In the genomic region with DNA sequence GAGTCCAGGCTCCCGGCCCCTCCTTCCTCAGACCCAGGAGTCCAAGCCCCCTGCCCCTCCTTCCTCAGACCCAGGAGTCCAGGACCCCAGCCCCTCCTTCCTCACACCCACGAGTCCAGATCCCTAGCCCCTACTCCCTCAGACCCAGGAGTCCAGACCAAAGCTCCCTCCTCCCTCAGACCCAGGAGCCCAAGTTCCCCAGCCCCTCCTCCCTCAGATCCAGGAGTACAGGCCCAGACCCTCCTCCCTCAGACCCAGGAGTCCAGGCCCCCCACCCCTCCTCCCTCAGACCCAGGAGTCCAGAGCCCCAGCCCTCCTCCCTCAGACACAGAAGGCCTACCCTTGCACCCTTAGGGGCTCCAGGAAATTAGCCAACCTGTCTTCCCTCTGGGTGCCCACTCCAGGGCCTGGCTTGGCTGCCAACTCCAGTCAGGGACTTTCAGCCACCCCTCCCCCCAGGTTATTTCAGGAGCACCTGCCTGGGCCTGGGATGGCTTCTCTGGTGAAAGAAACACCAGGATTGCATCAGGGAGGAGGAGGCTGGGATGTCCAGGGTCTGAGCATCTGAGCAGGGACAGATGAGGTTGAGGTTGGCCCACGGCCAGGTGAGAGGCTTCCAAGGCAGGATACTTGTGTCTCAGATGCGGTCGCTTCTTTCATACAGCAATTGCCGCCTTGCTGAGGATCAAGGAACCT, we compare ENCODE assay signal across 1 cellular context.
A peak's percentile ranks its signal among the peaks of the same experiment; 100 is the strongest.
TF ChIP-seq lines count a peak whose summit lies in the region.

A gene with protein sequence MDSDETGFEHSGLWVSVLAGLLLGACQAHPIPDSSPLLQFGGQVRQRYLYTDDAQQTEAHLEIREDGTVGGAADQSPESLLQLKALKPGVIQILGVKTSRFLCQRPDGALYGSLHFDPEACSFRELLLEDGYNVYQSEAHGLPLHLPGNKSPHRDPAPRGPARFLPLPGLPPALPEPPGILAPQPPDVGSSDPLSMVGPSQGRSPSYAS (plus strand): TSS at position 575 of the 696 bp plus-strand sequence. CDS start 713 bp downstream, outside the sequence.

TF ChIP-seq in K562, 482 proteins besides CTCF, POLR2A, EP300 and RAD21 (continues in another document):
- TF ChIP-seq ILF3 (IDR thresholded peaks at IDR 0.05; ENCODE audit: borderline replicate concordance) (no peak), L3MBTL2 (IDR thresholded peaks at IDR 0.05) (peak; percentile 40; the same call in 1 of the 2 replicates), SP2 (IDR thresholded peaks at IDR 0.05; ENCODE audit: extremely low read depth, low read depth, low read length, poor library complexity, severe bottlenecking) (no peak), IFI16 (CRISPR knock-in tag; IDR thresholded peaks at IDR 0.05) (no peak), SIN3A (IDR thresholded peaks at IDR 0.05; ENCODE audit: borderline replicate concordance in 2 of 2, control insufficient read depth in 1 of 2, low read depth in 2 of 2, low read length in 2 of 2) (no peak), KDM5B (IDR thresholded peaks at IDR 0.05; ENCODE audit: insufficient replicate concordance, low read depth, low read length) (no peak), HNRNPK (IDR thresholded peaks at IDR 0.05; ENCODE audit: low read depth, low read length, poor library complexity, severe bottlenecking) (no peak), DNMT1 (IDR thresholded peaks at IDR 0.05) (no peak), MAZ (CRISPR knock-in tag; conservative IDR thresholded peaks at IDR 0.05 in 1 of 2, IDR thresholded peaks at IDR 0.05 in 1 of 2) (peak in 1 of 2 experiments; percentile 45; a peak in 1 of 4 replicates), CEBPB (tag; IDR thresholded peaks at IDR 0.05) (peak; percentile 43; the same call in 1 of the 2 replicates), ZNF253 (CRISPR knock-in tag; conservative IDR thresholded peaks at IDR 0.05) (no peak), NR4A1 (CRISPR knock-in tag; IDR thresholded peaks at IDR 0.05) (no peak), NR4A1 (tag; IDR thresholded peaks at IDR 0.05) (peak; percentile 53; the same call in 1 of the 2 replicates), ETS2 (tag; IDR thresholded peaks at IDR 0.05; ENCODE audit: borderline replicate concordance, poor library complexity, severe bottlenecking) (no peak), PTTG1 (tag; IDR thresholded peaks at IDR 0.05; ENCODE audit: low read depth) (no peak), ZKSCAN1 (IDR thresholded peaks at IDR 0.05; ENCODE audit: low read depth, low read length) (no peak), RBBP5 (IDR thresholded peaks at IDR 0.05; ENCODE audit: borderline replicate concordance, insufficient read depth, low read length, poor library complexity, severe bottlenecking) (no peak), NFE2 (IDR thresholded peaks at IDR 0.05; ENCODE audit: low read depth) (no peak), DACH1 (IDR thresholded peaks at IDR 0.05; ENCODE audit: partially characterized antibody) (no peak), HDAC8 (tag; IDR thresholded peaks at IDR 0.05) (no peak), NFRKB (IDR thresholded peaks at IDR 0.05; ENCODE audit: low read depth) (peak; percentile 85), SIX5 (IDR thresholded peaks at IDR 0.05; ENCODE audit: borderline replicate concordance in 1 of 2, insufficient read depth in 1 of 2, low read depth in 1 of 2, low read length in 2 of 2) (no peak), TSC22D4 (tag; IDR thresholded peaks at IDR 0.05) (no peak), ZNF143 (CRISPR knock-in tag; IDR thresholded peaks at IDR 0.05) (peak; percentile 30; the same call in 1 of the 2 replicates), ZNF830 (CRISPR knock-in tag; IDR thresholded peaks at IDR 0.05) (no peak), CTBP1 (IDR thresholded peaks at IDR 0.05; ENCODE audit: borderline replicate concordance) (peak; percentile 92), MTA2 (IDR thresholded peaks at IDR 0.05; ENCODE audit: low read depth) (no peak), ZBTB7A (IDR thresholded peaks at IDR 0.05; ENCODE audit: borderline replicate concordance, control insufficient read depth, low read depth, low read length) (peak; percentile 23; the same call in 1 of the 2 replicates), EP400 (IDR thresholded peaks at IDR 0.05) (peak; percentile 81), ETV6 (IDR thresholded peaks at IDR 0.05; ENCODE audit: borderline replicate concordance in 1 of 2, low read depth in 2 of 2, low read length in 1 of 2) (no peak), ETV6 (CRISPR knock-in tag; IDR thresholded peaks at IDR 0.05; ENCODE audit: borderline replicate concordance) (no peak), ARID2 (IDR thresholded peaks at IDR 0.05) (no peak), ZBED1 (IDR thresholded peaks at IDR 0.05) (no peak), SRSF3 (IDR thresholded peaks at IDR 0.05; ENCODE audit: insufficient read depth, low read length) (peak; percentile 76; the same call in 1 of the 2 replicates), MAFG (tag; conservative IDR thresholded peaks at IDR 0.05) (no peak), TGIF2 (CRISPR knock-in tag; IDR thresholded peaks at IDR 0.05) (no peak), ZBTB1 (CRISPR knock-in tag; IDR thresholded peaks at IDR 0.05; ENCODE audit: borderline replicate concordance, low read depth) (no peak)
- TF ChIP-seq, protein P1, sequence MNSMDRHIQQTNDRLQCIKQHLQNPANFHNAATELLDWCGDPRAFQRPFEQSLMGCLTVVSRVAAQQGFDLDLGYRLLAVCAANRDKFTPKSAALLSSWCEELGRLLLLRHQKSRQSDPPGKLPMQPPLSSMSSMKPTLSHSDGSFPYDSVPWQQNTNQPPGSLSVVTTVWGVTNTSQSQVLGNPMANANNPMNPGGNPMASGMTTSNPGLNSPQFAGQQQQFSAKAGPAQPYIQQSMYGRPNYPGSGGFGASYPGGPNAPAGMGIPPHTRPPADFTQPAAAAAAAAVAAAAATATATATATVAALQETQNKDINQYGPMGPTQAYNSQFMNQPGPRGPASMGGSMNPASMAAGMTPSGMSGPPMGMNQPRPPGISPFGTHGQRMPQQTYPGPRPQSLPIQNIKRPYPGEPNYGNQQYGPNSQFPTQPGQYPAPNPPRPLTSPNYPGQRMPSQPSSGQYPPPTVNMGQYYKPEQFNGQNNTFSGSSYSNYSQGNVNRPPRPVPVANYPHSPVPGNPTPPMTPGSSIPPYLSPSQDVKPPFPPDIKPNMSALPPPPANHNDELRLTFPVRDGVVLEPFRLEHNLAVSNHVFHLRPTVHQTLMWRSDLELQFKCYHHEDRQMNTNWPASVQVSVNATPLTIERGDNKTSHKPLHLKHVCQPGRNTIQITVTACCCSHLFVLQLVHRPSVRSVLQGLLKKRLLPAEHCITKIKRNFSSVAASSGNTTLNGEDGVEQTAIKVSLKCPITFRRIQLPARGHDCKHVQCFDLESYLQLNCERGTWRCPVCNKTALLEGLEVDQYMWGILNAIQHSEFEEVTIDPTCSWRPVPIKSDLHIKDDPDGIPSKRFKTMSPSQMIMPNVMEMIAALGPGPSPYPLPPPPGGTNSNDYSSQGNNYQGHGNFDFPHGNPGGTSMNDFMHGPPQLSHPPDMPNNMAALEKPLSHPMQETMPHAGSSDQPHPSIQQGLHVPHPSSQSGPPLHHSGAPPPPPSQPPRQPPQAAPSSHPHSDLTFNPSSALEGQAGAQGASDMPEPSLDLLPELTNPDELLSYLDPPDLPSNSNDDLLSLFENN (IDR thresholded peaks at IDR 0.05; ENCODE audit: low read depth in 2 of 2, low read length in 2 of 2): no peak
- TF ChIP-seq, protein P2, sequence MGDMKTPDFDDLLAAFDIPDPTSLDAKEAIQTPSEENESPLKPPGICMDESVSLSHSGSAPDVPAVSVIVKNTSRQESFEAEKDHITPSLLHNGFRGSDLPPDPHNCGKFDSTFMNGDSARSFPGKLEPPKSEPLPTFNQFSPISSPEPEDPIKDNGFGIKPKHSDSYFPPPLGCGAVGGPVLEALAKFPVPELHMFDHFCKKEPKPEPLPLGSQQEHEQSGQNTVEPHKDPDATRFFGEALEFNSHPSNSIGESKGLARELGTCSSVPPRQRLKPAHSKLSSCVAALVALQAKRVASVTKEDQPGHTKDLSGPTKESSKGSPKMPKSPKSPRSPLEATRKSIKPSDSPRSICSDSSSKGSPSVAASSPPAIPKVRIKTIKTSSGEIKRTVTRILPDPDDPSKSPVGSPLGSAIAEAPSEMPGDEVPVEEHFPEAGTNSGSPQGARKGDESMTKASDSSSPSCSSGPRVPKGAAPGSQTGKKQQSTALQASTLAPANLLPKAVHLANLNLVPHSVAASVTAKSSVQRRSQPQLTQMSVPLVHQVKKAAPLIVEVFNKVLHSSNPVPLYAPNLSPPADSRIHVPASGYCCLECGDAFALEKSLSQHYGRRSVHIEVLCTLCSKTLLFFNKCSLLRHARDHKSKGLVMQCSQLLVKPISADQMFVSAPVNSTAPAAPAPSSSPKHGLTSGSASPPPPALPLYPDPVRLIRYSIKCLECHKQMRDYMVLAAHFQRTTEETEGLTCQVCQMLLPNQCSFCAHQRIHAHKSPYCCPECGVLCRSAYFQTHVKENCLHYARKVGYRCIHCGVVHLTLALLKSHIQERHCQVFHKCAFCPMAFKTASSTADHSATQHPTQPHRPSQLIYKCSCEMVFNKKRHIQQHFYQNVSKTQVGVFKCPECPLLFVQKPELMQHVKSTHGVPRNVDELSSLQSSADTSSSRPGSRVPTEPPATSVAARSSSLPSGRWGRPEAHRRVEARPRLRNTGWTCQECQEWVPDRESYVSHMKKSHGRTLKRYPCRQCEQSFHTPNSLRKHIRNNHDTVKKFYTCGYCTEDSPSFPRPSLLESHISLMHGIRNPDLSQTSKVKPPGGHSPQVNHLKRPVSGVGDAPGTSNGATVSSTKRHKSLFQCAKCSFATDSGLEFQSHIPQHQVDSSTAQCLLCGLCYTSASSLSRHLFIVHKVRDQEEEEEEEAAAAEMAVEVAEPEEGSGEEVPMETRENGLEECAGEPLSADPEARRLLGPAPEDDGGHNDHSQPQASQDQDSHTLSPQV (IDR thresholded peaks at IDR 0.05): 0 out of 2 replicates have a peak, but pooled peaks have one; percentile 39
- TF ChIP-seq, protein P3, sequence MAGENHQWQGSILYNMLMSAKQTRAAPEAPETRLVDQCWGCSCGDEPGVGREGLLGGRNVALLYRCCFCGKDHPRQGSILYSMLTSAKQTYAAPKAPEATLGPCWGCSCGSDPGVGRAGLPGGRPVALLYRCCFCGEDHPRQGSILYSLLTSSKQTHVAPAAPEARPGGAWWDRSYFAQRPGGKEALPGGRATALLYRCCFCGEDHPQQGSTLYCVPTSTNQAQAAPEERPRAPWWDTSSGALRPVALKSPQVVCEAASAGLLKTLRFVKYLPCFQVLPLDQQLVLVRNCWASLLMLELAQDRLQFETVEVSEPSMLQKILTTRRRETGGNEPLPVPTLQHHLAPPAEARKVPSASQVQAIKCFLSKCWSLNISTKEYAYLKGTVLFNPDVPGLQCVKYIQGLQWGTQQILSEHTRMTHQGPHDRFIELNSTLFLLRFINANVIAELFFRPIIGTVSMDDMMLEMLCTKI (IDR thresholded peaks at IDR 0.05; ENCODE audit: partially characterized antibody): no peak
- TF ChIP-seq, protein P4, sequence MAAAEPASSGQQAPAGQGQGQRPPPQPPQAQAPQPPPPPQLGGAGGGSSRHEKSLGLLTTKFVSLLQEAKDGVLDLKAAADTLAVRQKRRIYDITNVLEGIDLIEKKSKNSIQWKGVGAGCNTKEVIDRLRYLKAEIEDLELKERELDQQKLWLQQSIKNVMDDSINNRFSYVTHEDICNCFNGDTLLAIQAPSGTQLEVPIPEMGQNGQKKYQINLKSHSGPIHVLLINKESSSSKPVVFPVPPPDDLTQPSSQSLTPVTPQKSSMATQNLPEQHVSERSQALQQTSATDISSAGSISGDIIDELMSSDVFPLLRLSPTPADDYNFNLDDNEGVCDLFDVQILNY (CRISPR knock-in tag; IDR thresholded peaks at IDR 0.05): no peak
